Comparison of ENCODE assay signal across 22 cellular contexts in the genomic region with DNA sequence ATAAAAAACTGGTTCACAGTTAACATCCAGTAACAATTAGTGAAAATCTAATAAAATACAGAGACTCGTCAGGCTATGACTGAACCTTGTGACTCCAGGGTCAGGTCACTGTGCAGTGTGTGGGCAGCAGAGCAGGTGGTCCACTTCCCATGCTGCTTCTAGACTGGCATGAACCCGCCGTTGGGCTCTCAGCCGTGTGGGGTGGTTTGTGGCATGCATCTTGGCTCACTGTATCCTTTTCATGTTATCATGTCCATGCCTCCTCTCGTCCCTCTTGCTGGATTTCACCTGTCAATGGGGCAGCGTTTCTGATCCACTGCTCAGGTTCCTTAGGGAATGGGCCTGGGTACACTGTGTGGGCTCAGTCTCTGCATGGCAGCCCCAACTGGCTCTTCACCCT.
"Had no signal": no experiment of that assay in that cellular context is flagged by ENCODE, and none has a peak within 500 bp of the region (broad histone marks: within the 10 kb centered on the region; RNA-seq: fewer than 3 reads in every experiment).

No MANE protein-coding gene starts in this region.

- H3K27me3 ChIP-seq: pancreas, suprapubic skin, vagina had no signal

- ATAC-seq: effector memory CD8-positive, alpha-beta T cell; left colon; left ventricle myocardium superior; lower lobe of right lung; naive thymus-derived CD8-positive, alpha-beta T cell; pancreas; sciatic nerve; stimulated activated naive B cell treated with anti-CD40 and anti-IgM and Interleukin-4, amounts not matched to agents 10 μg/mL and 1 μg/mL and 100 μg/mL, for 72 hours had no signal

- DNase-seq: cortex of kidney; effector memory CD8-positive, alpha-beta T cell; hypothalamus; immature natural killer cell; islet precursor cell; kidney glomerular epithelial cell; left colon; left ventricle myocardium superior; lower lobe of right lung; occipital lobe; pancreas; stimulated activated CD4-positive, alpha-beta T cell treated with anti-CD3 and anti-CD28 coated beads, Interleukin-2, amount 100 ng/mL, for 24 hours; stimulated activated CD4-positive, alpha-beta T cell treated with anti-CD3 and anti-CD28 coated beads, Interleukin-4, amount 100 ng/mL, for 24 hours; stimulated activated naive B cell treated with anti-CD40 and anti-IgM and Interleukin-4, amounts not matched to agents 10 μg/mL and 1 μg/mL and 100 μg/mL, for 72 hours; trophoblast cell had no signal

- H3K27ac Mint-ChIP-seq: progenitor cell of endocrine pancreas; stimulated activated naive CD8-positive, alpha-beta T cell treated with anti-CD3 and anti-CD28 coated beads, Interleukin-15, Interleukin-2, amounts not matched to agents 100 ng/mL and 50 ng/mL, for 24 hours had no signal

- H3K27me3 Mint-ChIP-seq: effector memory CD8-positive, alpha-beta T cell; naive thymus-derived CD8-positive, alpha-beta T cell; progenitor cell of endocrine pancreas; stimulated activated naive B cell treated with anti-CD40 and anti-IgM and Interleukin-4, amounts not matched to agents 10 μg/mL and 1 μg/mL and 100 μg/mL, for 72 hours; stimulated activated naive CD8-positive, alpha-beta T cell treated with anti-CD3 and anti-CD28 coated beads, Interleukin-15, Interleukin-2, amounts not matched to agents 100 ng/mL and 50 ng/mL, for 24 hours had no signal

- H3K9me3 ChIP-seq: lower lobe of right lung, pancreas, suprapubic skin, vagina had no signal

- H3K4me1 ChIP-seq: lower lobe of right lung, pancreas, suprapubic skin, vagina had no signal

- H3K9me3 Mint-ChIP-seq: effector memory CD8-positive, alpha-beta T cell; immature natural killer cell; naive thymus-derived CD8-positive, alpha-beta T cell; stimulated activated naive B cell treated with anti-CD40 and anti-IgM and Interleukin-4, amounts not matched to agents 10 μg/mL and 1 μg/mL and 100 μg/mL, for 72 hours; stimulated activated naive CD8-positive, alpha-beta T cell treated with anti-CD3 and anti-CD28 coated beads, Interleukin-15, Interleukin-2, amounts not matched to agents 100 ng/mL and 50 ng/mL, for 24 hours had no signal

- H3K4me3 Mint-ChIP-seq: effector memory CD8-positive, alpha-beta T cell; immature natural killer cell; naive thymus-derived CD8-positive, alpha-beta T cell; stimulated activated naive B cell treated with anti-CD40 and anti-IgM and Interleukin-4, amounts not matched to agents 10 μg/mL and 1 μg/mL and 100 μg/mL, for 72 hours; stimulated activated naive CD8-positive, alpha-beta T cell treated with anti-CD3 and anti-CD28 coated beads, Interleukin-15, Interleukin-2, amounts not matched to agents 100 ng/mL and 50 ng/mL, for 24 hours had no signal

- H3K4me1 Mint-ChIP-seq: immature natural killer cell; stimulated activated naive B cell treated with anti-CD40 and anti-IgM and Interleukin-4, amounts not matched to agents 10 μg/mL and 1 μg/mL and 100 μg/mL, for 72 hours had no signal

- H3K4me2 ChIP-seq: smooth muscle cell had no signal

- H3K4me3 ChIP-seq: lower lobe of right lung, pancreas, smooth muscle cell, suprapubic skin, vagina had no signal

- H3K27ac ChIP-seq: lower lobe of right lung, pancreas, suprapubic skin, vagina had no signal
